ENCODE assay signal across 20 cellular contexts in genomic region chr1:211479624-211480023, GRCh38. TPM values are rescaled to one million over a fixed set of nuclear protein-coding genes. Genes with fewer than 3 reads are reported as not detected.
DNase-seq lines count a peak whose midpoint lies in the region; ATAC-seq and TF ChIP-seq lines count a peak whose summit lies in the region.
"Had no signal": no experiment of that assay in that cellular context is flagged by ENCODE, and none has a peak within 500 bp of the region (broad histone marks: within the 10 kb centered on the region; RNA-seq: fewer than 3 reads in every experiment).

No MANE protein-coding gene starts in this region.

- H3K36me3 ChIP-seq in left ventricle myocardium inferior, result no peaks in the 10 kb centered on the region
- H3K36me3 ChIP-seq in WERI-Rb-1, result peaks cover 68% of the 10 kb centered on the region
- H3K36me3 ChIP-seq in vagina, result no peaks in the 10 kb centered on the region
- H3K36me3 ChIP-seq: BE2C had no signal

- H3K4me1 ChIP-seq in left ventricle myocardium inferior (peaks cover 3% of the 10 kb centered on the region), vagina (no peaks in the 10 kb centered on the region)
- H3K4me1 ChIP-seq: BE2C had no signal

- H3K4me3 ChIP-seq in left ventricle myocardium inferior, result no peak overlapping the region
- no peak overlapping the region for H3K4me3 ChIP-seq in WERI-Rb-1 (ENCODE audit: low read depth, low read length)
- no peak overlapping the region for H3K4me3 ChIP-seq in vagina

- peaks cover 8% of the 10 kb centered on the region for H3K4me1 Mint-ChIP-seq in osteocyte (ENCODE audit: unreplicated experiment)

- no peak overlapping the region for H3K4me3 Mint-ChIP-seq in osteocyte (ENCODE audit: unreplicated experiment)
- H3K4me3 Mint-ChIP-seq: CD4-positive, CD25-positive, alpha-beta regulatory T cell; CD8-positive, alpha-beta memory T cell; H9 had no signal

- DNase-seq in cardiac septum (ENCODE audit: low spot score) (peak; percentile 50), left ventricle myocardium inferior (no peak), WERI-Rb-1 (no peak), osteocyte (ENCODE audit: extremely low spot score, unreplicated experiment) (peak; percentile 44), vagina (ENCODE audit: extremely low spot score in 2 of 2) (peak; percentile 61 to 72), AG20443 (ENCODE audit: low spot score) (no peak), NCI-H1930 (lab: John Stamatoyannopoulos, UW) (no peak)
- DNase-seq: BE2C; C1 segment of cervical spinal cord; CD4-positive, CD25-positive, alpha-beta regulatory T cell; CD8-positive, alpha-beta memory T cell; COR-L47; DMS 273 treated with DMSO at 0.1 percent for 48 hours; DMS79; GDM1; H9 had no signal

- no peaks in the 10 kb centered on the region for H3K36me3 Mint-ChIP-seq in osteocyte (ENCODE audit: unreplicated experiment)
- H3K36me3 Mint-ChIP-seq: CD4-positive, CD25-positive, alpha-beta regulatory T cell; CD8-positive, alpha-beta memory T cell had no signal

- no peak for ATAC-seq in HG03354 (IDR thresholded peaks at IDR 0.05; ENCODE audit: poor library complexity, severe bottlenecking, unreplicated experiment)
- ATAC-seq: HepG2 had no signal

- peaks cover 7% of the 10 kb centered on the region for H3K27me3 Mint-ChIP-seq in osteocyte (ENCODE audit: unreplicated experiment)

- H3K9me3 Mint-ChIP-seq in osteocyte (ENCODE audit: unreplicated experiment), result no peaks in the 10 kb centered on the region
- H3K9me3 Mint-ChIP-seq: CD4-positive, CD25-positive, alpha-beta regulatory T cell; CD8-positive, alpha-beta memory T cell; H9 had no signal

- no peak for TF ChIP-seq CTCF in left ventricle myocardium inferior (IDR thresholded peaks at IDR 0.05; ENCODE audit: borderline replicate concordance)
- no peak for TF ChIP-seq CTCF in WERI-Rb-1 (IDR thresholded peaks at IDR 0.05; ENCODE audit: low read depth, low read length)
- no peak for TF ChIP-seq CTCF in osteocyte (IDR thresholded peaks at IDR 0.05)
- TF ChIP-seq CTCF in vagina (IDR thresholded peaks at IDR 0.05), result no peak

- intact Hi-C loops in cardiac septum (cut with DNase I) (no loop called here), left ventricle myocardium inferior (cut with micrococcal nuclease) (no loop called here), vagina (cut with DNase I) (no loop called here)

- H3K9me3 ChIP-seq in left ventricle myocardium inferior (replicated peaks) (no peaks in the 10 kb centered on the region), WERI-Rb-1 (ENCODE audit: severe bottlenecking) (no peaks in the 10 kb centered on the region), vagina (no peaks in the 10 kb centered on the region)
- H3K9me3 ChIP-seq: BE2C had no signal

- H3K27me3 ChIP-seq in left ventricle myocardium inferior (ENCODE audit: low read depth) (peaks cover 33% of the 10 kb centered on the region), WERI-Rb-1 (ENCODE audit: insufficient read depth, low read depth, severe bottlenecking) (no peaks in the 10 kb centered on the region), vagina (no peaks in the 10 kb centered on the region)
- H3K27me3 ChIP-seq: BE2C had no signal

- TF ChIP-seq POLR2A in vagina (IDR thresholded peaks at IDR 0.05), result no peak

- H3K27ac ChIP-seq in left ventricle myocardium inferior (replicated peaks) (no peak overlapping the region), WERI-Rb-1 (peak overlapping the region; percentile 72), vagina (no peak overlapping the region)

- H3K27ac Mint-ChIP-seq in osteocyte (ENCODE audit: unreplicated experiment), result no peak overlapping the region
- H3K27ac Mint-ChIP-seq: CD8-positive, alpha-beta memory T cell; H9 had no signal

RNA-seq across cellular contexts. Expression of gene RD3, which starts 12.3 kb away (rescaled TPM):
- total RNA-seq in cardiac septum (not detected), left ventricle myocardium inferior (not detected), osteocyte (not detected in 2 replicates), vagina (1.5 TPM)
- total RNA-seq: A172; CD4-positive, CD25-positive, alpha-beta regulatory T cell; CD8-positive, alpha-beta memory T cell; Daoy; H9; HepG2 had no signal

Comparison
In these comparisons a context has a peak if more than half of its experiments do, and no peak if none do; other contexts are left out.
1. DNase-seq: peak in cardiac septum (single experiment), osteocyte (single experiment) and vagina (2 of 2); none in left ventricle myocardium inferior (single experiment), WERI-Rb-1 (single experiment), AG20443 (single experiment) and NCI-H1930 (0 of 2).